Comparison of ENCODE assay signal across 8 cellular contexts in the genomic region with DNA sequence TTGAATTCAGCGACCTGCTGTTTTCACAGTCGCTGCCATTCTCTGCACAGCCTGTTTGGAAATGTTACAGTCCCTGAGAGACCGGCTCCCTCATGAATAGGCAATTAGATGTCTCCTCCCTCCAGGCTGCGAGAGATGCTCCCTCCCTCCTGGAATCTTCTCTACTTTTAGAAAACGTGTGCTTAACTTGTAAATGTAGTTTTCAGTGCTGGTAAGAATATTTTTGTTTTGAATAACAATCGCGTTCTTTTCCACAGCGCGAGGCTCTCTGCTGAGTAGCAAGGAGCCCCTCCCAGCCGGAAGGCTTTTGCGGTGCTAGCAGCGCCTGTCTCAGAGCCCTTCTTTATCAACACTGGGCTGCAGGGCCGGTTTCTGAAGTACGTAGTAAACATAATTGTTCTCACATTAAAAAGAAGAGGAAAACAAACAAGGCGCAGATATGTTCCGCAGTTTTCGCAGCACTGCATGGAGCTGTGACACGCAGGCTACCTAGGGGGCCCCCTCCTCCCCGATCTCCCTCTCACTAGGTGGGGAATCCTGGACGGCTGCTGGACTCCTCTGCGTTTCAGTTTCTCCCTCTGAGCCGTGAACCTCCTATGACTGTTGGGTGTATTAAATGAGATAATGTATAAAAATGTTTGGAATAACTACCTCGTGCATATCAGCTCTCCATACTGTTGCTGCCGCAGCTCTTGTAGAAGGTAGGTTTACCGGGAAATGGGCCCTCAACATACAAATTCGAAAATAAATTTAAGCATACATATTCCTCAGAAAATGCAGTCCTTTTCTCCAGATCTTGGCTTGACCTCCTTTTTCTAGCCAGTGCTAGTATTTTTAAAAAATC.
DNase-seq lines count a peak whose midpoint lies in the region; ATAC-seq and TF ChIP-seq lines count a peak whose summit lies in the region.

No MANE protein-coding gene starts in this region.

- H3K9me3 ChIP-seq in SJSA1 (replicated peaks): no peaks in the 10 kb centered on the region

- no peaks in the 10 kb centered on the region for H3K36me3 ChIP-seq in SJSA1

- peak; percentile 51 for DNase-seq in ELF-1 (ENCODE audit: low read depth, low spot score)
- DNase-seq in SJSA1 (ENCODE audit: low read depth in 1 of 2, low spot score in 2 of 2): peak in 1 of 2 experiments; percentile 33
- peak; percentile 4 for DNase-seq in fibroblast of the aortic adventitia (ENCODE audit: low read depth)
- peak in 8 of 10 donors; percentile 14 to 90 (median 48) for DNase-seq in posterior cingulate gyrus
- no peak for DNase-seq in lower leg skin (ENCODE audit: low spot score in 2 of 2)

- TF ChIP-seq POLR2A in lower leg skin (IDR thresholded peaks at IDR 0.05): no peak

- H3K4me3 ChIP-seq in SJSA1 (peak overlapping the region; percentile 25), fibroblast of the aortic adventitia (ENCODE audit: low read depth, low read length) (peak overlapping the region; percentile 20), lower leg skin (ENCODE audit: low read depth, poor library complexity, severe bottlenecking) (no peak overlapping the region)

- ATAC-seq in HG02610 (IDR thresholded peaks at IDR 0.05; ENCODE audit: unreplicated experiment) (peak; percentile 66), GM18870 (IDR thresholded peaks at IDR 0.05; ENCODE audit: unreplicated experiment) (no peak), HG02973 (IDR thresholded peaks at IDR 0.05; ENCODE audit: unreplicated experiment) (no peak)

- intact Hi-C loops in posterior cingulate gyrus (cut with DNase I) (no loop called here), lower leg skin (cut with DNase I; ENCODE audit: low total_unique reads) (no loop called here)

- no peaks in the 10 kb centered on the region; the same call in 1 of the 2 replicates for H3K4me1 ChIP-seq in SJSA1 (replicated peaks)

- H3K27me3 ChIP-seq in SJSA1 (replicated peaks): peaks cover 3% of the 10 kb centered on the region; the same call in 1 of the 2 replicates

- WGBS in lower leg skin, 2 donors: 13 to 16% methylated on average over 26 of the region's 26 CpGs

- H3K27ac ChIP-seq in SJSA1: no peak overlapping the region

- TF ChIP-seq CTCF in fibroblast of the aortic adventitia (IDR thresholded peaks at IDR 0.05; ENCODE audit: insufficient read depth, low read length): no peak
- no peak for TF ChIP-seq CTCF in lower leg skin (IDR thresholded peaks at IDR 0.05)

Comparison
In these comparisons a context has a peak if more than half of its experiments do, and no peak if none do; other contexts are left out.
1. DNase-seq: peak in ELF-1 (single experiment), fibroblast of the aortic adventitia (single experiment) and posterior cingulate gyrus (8 of 10); none in lower leg skin (0 of 2).